Comparison of ENCODE assay signal across 3 cellular contexts in genomic region chr4:27913738-27914137, GRCh38.
"Had no signal": no experiment of that assay in that cellular context is flagged by ENCODE, and none has a peak within 500 bp of the region (broad histone marks: within the 10 kb centered on the region; RNA-seq: fewer than 3 reads in every experiment).

No MANE protein-coding gene starts in this region.

- ATAC-seq: GM12878 had no signal

- DNase-seq: GDM1, GF-D8 had no signal

- H3K4me3 ChIP-seq: GM12878 had no signal
